Comparison of ENCODE assay signal across 22 cellular contexts in genomic region chr5:15513379-15513778, GRCh38. TPM values are rescaled to one million over a fixed set of nuclear protein-coding genes. Genes with fewer than 3 reads are reported as not detected.
"Had no signal": no experiment of that assay in that cellular context is flagged by ENCODE, and none has a peak within 500 bp of the region (broad histone marks: within the 10 kb centered on the region; RNA-seq: fewer than 3 reads in every experiment).

No MANE protein-coding gene starts in this region.

- H3K4me3 Mint-ChIP-seq: IgD-negative memory B cell had no signal

- H3K27me3 ChIP-seq: SJSA1 had no signal

- DNase-seq: KBM-7, MV-4-11, NCI-H1048, NCI-H1105, NCI-H1417, NCI-H1436 treated with DMSO at 0.1 percent for 48 hours, NCI-H187, NCI-H2029, NCI-H2081 treated with DMSO at 0.1 percent for 48 hours, NCI-H2227 treated with DMSO at 0.1 percent for 48 hours, NCI-H524, NCI-H526 treated with DMSO at 0.1 percent for 48 hours, NCI-H748 treated with DMSO at 0.1 percent for 48 hours, Right ventricle myocardium superior, RPMI8226, SIG-M5, T-helper 1 cell had no signal

- H3K27ac ChIP-seq: HL-60, SJSA1, SK-N-MC had no signal

- H3K4me3 ChIP-seq: SJSA1, SK-N-MC had no signal

- H3K4me1 Mint-ChIP-seq: IgD-negative memory B cell had no signal

- H3K36me3 Mint-ChIP-seq: IgD-negative memory B cell had no signal

- H3K9me3 ChIP-seq: SJSA1 had no signal

- H3K27ac Mint-ChIP-seq: IgD-negative memory B cell had no signal

RNA-seq across cellular contexts. Expression of gene FBXL7, which starts 13.4 kb away (rescaled TPM):
- total RNA-seq: MCF 10A had no signal
- polyA plus RNA-seq: IgD-negative memory B cell had no signal
